ENCODE assay signal across 27 cellular contexts in the genomic region with DNA sequence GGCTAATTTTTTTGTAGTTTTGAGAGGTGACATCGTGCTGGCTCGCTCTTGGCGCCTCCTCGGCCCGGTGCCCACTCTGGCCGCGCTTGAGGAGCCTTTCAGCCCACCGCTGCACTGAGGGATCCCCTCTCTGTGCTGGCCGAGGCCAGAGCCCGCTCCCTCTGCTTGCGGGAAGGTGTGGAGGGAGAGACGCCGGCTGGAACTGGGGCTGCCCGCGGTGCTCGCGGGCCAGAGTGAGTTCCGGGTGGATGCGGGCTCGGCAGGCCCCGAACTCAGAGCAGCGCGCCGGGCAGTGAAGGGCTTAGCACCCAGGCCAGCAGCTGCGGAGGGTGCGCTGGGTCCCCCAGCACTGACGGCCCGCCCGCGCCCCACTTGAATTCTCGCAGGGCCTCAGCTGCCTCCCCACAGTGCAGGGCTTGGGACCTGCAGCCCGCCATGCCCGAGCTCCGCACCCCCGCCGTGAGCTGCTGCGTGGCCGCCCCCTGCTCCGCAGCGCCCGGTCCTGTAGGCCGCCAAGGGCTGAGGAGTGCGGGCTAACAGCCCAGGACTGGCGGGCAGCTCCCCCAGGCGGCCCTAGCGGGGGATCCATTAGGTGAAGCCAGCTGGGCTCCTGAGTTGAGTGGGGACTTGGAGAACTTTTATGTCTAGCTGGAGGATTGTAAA.
"Had no signal": no experiment of that assay in that cellular context is flagged by ENCODE, and none has a peak within 500 bp of the region (broad histone marks: within the 10 kb centered on the region; RNA-seq: fewer than 3 reads in every experiment).

No MANE protein-coding gene starts in this region.

- H3K36me3 ChIP-seq: adrenal gland, breast epithelium, Peyer's patch, SJSA1 had no signal

- H3K4me1 ChIP-seq: adrenal gland, body of pancreas, breast epithelium, Peyer's patch, SJSA1 had no signal

- DNase-seq: activated CD4-positive, alpha-beta T cell treated with anti-CD3 and anti-CD28 coated beads, Interleukin-2, amount 10 ng/mL, durations not matched to agents 24 days and 14 days; activated CD4-positive, alpha-beta T cell treated with anti-CD3 and anti-CD28 coated beads, Interleukin-2, amount 50 U/mL, for 4 hours; activated CD8-positive, alpha-beta T cell treated with anti-CD3 and anti-CD28 coated beads for 36 hours; activated effector memory CD4-positive, alpha-beta T cell treated with anti-CD3 and anti-CD28 coated beads, Interleukin-2, amount 50 U/mL, for 16 hours; activated naive CD4-positive, alpha-beta T cell treated with anti-CD3 and anti-CD28 coated beads for 36 hours; activated T-cell treated with anti-CD3 and anti-CD28 coated beads, Interleukin-2, amount 50 U/mL, for 1 hour; activated T-cell treated with anti-CD3 and anti-CD28 coated beads, Interleukin-2, amount 50 U/mL, for 72 hours; body of pancreas; Karpas-422; KBM-7; NCI-H1105; NCI-H1417 treated with DMSO at 0.1 percent for 48 hours; NCI-H2029; NCI-H345; NCI-H526; NCI-H748 treated with DMSO at 0.1 percent for 48 hours; NK-92 treated with Interleukin-12 subunit alpha and Interleukin-12 subunit beta, amount 100 ng/mL, for 24 hours; PC-3; RPMI8226; SHP77 treated with DMSO at 0.1 percent for 48 hours; SK-N-SH had no signal

- H3K27ac ChIP-seq: adrenal gland, body of pancreas, breast epithelium, Peyer's patch, SJSA1 had no signal

- H3K9me3 ChIP-seq: adrenal gland, body of pancreas, Peyer's patch, SJSA1, SK-N-SH had no signal

- H3K27me3 ChIP-seq: adrenal gland, body of pancreas, breast epithelium, Peyer's patch, SJSA1 had no signal

- ATAC-seq: activated CD8-positive, alpha-beta T cell treated with anti-CD3 and anti-CD28 coated beads for 36 hours; activated naive CD4-positive, alpha-beta T cell treated with anti-CD3 and anti-CD28 coated beads, Interleukin-2, amount 50 U/mL, for 72 hours; activated T-cell treated with anti-CD3 and anti-CD28 coated beads, Interleukin-2, amount 50 U/mL, for 72 hours; activated T-helper 17 cell treated with anti-CD3 and anti-CD28 coated beads, Interleukin-2, amount 50 U/mL, for 72 hours; body of pancreas; PC-3 had no signal

- H3K4me3 ChIP-seq: adrenal gland, body of pancreas, breast epithelium, Peyer's patch, SJSA1 had no signal
